ENCODE assay signal across 8 cellular contexts in genomic region chr2:234291765-234292204, GRCh38.
DNase-seq lines count a peak whose midpoint lies in the region; ATAC-seq and TF ChIP-seq lines count a peak whose summit lies in the region.

No MANE protein-coding gene starts in this region.

- H3K27me3 Mint-ChIP-seq in memory B cell (peaks cover 9% of the 10 kb centered on the region), Calu3 (ENCODE audit: unreplicated experiment) (no peaks in the 10 kb centered on the region)

- no peaks in the 10 kb centered on the region for H3K36me3 ChIP-seq in adrenal gland (replicated peaks in 1 of 2)

- no TSS peak for BruUV-seq in Calu3 (replicated peaks; lab: Mats Ljungman, UMichigan)

- TF ChIP-seq POLR2A in adrenal gland (IDR thresholded peaks at IDR 0.05): no peak

- DNase-seq in NCI-H2196 (lab: John Stamatoyannopoulos, UW; ENCODE audit: unreplicated experiment): peak; percentile 56
- DNase-seq in adrenal gland: peak in 6 of 7 donors; percentile 28 to 64 (median 41)
- DNase-seq in memory B cell (ENCODE audit: low spot score in 2 of 2): no peak
- DNase-seq in dorsolateral prefrontal cortex: no peak
- DNase-seq in hepatic stellate cell (ENCODE audit: low spot score): no peak
- DNase-seq in Calu3: no peak

- peaks cover 38% of the 10 kb centered on the region for H3K4me1 Mint-ChIP-seq in memory B cell
- peaks cover 24% of the 10 kb centered on the region for H3K4me1 Mint-ChIP-seq in Calu3 (ENCODE audit: low read depth, unreplicated experiment)

- intact Hi-C loops in adrenal gland (cut with DNase I): loop anchor here in 1 of 2 donors (10.0 kb wide), 1 partner anchor 203 kb away; the partner anchor contains the start of gene ARL4C
- intact Hi-C loops in dorsolateral prefrontal cortex (cut with DNase I): no loop called here
- intact Hi-C loops in Calu3 (cut with micrococcal nuclease; ENCODE audit: unreplicated experiment): no loop called here

- no peaks in the 10 kb centered on the region for H3K9me3 ChIP-seq in adrenal gland (replicated peaks in 1 of 3)

- H3K9me3 Mint-ChIP-seq in memory B cell: peaks cover 3% of the 10 kb centered on the region
- H3K9me3 Mint-ChIP-seq in Calu3 (ENCODE audit: low read depth, unreplicated experiment): no peaks in the 10 kb centered on the region

- H3K4me1 ChIP-seq in adrenal gland (replicated peaks in 1 of 2): peaks cover 0 to 4% of the 10 kb centered on the region in 2 donors

- H3K27ac ChIP-seq in adrenal gland (peak overlapping the region in 1 of 5 donors; percentile 32), dorsolateral prefrontal cortex (no peak overlapping the region)

- ATAC-seq in GM18498 (IDR thresholded peaks at IDR 0.05; ENCODE audit: unreplicated experiment) (peak; percentile 9), HG02759 (IDR thresholded peaks at IDR 0.05; ENCODE audit: unreplicated experiment) (peak; percentile 8), memory B cell (ENCODE audit: low read depth) (no peak)

- no peaks in the 10 kb centered on the region for H3K27me3 ChIP-seq in adrenal gland
- peaks cover 0 to 5% (median 0%) of the 10 kb centered on the region in 45 donors for H3K27me3 ChIP-seq in dorsolateral prefrontal cortex

- peak overlapping the region; percentile 1 for H3K4me3 Mint-ChIP-seq in memory B cell
- no peak overlapping the region for H3K4me3 Mint-ChIP-seq in Calu3 (ENCODE audit: low read depth, unreplicated experiment)

- CTCF ChIA-PET in Calu3 (lab: Charles Lee): no interaction called here

- H3K36me3 Mint-ChIP-seq in memory B cell: peaks cover 2% of the 10 kb centered on the region
- H3K36me3 Mint-ChIP-seq in Calu3 (ENCODE audit: insufficient read depth, unreplicated experiment): no peaks in the 10 kb centered on the region

- TF ChIP-seq CTCF in adrenal gland (IDR thresholded peaks at IDR 0.05): no peak
- TF ChIP-seq CTCF in dorsolateral prefrontal cortex (IDR thresholded peaks at IDR 0.05 in 54 of 56, conservative IDR thresholded peaks at IDR 0.05 in 2 of 56; ENCODE audit: low read depth in 1 of 56, partially characterized antibody in 56 of 56): no peak
- TF ChIP-seq CTCF in Calu3 (IDR thresholded peaks at IDR 0.05; ENCODE audit: unreplicated experiment): no peak

- 35 to 44% (median 41%) methylated on average over 3 to 5 of the region's 5 CpGs for WGBS in adrenal gland, 4 donors

- H3K4me3 ChIP-seq in adrenal gland (no peak overlapping the region), dorsolateral prefrontal cortex (no peak overlapping the region)

- peak overlapping the region; percentile 93 for H3K27ac Mint-ChIP-seq in memory B cell
- H3K27ac Mint-ChIP-seq in Calu3 (ENCODE audit: unreplicated experiment): no peak overlapping the region

Comparison
In these comparisons a context has a peak if more than half of its experiments do, and no peak if none do; other contexts are left out.
1. DNase-seq: peak in NCI-H2196 (single experiment) and adrenal gland (6 of 7); none in memory B cell (0 of 2), dorsolateral prefrontal cortex (0 of 10), hepatic stellate cell (single experiment) and Calu3 (single experiment).